8 cellular contexts compared by ENCODE assay signal in the genomic region with DNA sequence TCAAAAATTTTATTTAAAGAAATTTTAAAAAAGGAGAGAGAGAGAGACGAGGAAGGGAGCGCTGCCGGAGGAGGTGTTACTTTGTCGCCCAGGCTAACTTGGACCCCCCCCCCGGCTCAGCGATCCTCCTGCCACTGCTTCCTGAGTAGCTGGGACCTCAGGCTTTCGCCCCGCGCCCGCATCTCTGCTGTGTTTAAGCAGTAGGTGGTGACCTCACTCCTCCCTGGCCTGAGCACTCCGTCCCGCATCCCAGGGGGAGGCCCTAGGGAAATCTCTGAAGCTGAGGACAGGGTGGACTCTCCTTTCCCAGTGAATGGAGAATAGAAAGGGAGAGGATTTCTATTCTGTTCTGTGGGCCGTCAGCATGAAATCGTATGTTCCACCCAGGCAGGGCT. TPM values are rescaled to one million over a fixed set of nuclear protein-coding genes. Genes with fewer than 3 reads are reported as not detected.
DNase-seq lines count a peak whose midpoint lies in the region; ATAC-seq and TF ChIP-seq lines count a peak whose summit lies in the region.

No MANE protein-coding gene starts in this region.

- peak overlapping the region; percentile 74 for H3K56ac ChIP-seq in mesendoderm (ENCODE audit: low read length)

- no peak overlapping the region for H4K8ac ChIP-seq in mesendoderm (ENCODE audit: low read depth, low read length)

- H3K4ac ChIP-seq in mesendoderm (ENCODE audit: low read depth, low read length) = no peak overlapping the region

- no CpG with 5 or more reads among the region's 14 CpGs for WGBS in mesendoderm (ENCODE audit: extremely low coverage, insufficient coverage, low lambda C conversion rate)

- peak; percentile 10 for ATAC-seq in HG02938 (IDR thresholded peaks at IDR 0.05; ENCODE audit: unreplicated experiment)

- H3K23ac ChIP-seq in mesendoderm (ENCODE audit: low read length) = no peak overlapping the region

- no peak overlapping the region for H3K18ac ChIP-seq in mesendoderm (ENCODE audit: low read length)

- H3K9me3 ChIP-seq in stomach smooth muscle (ENCODE audit: control insufficient read depth in 2 of 2, low read length in 2 of 2) = peaks cover 0 to 4% of the 10 kb centered on the region in 2 donors

- no peak overlapping the region for H2BK5ac ChIP-seq in mesendoderm (ENCODE audit: low read length)

- no peaks in the 10 kb centered on the region for H3K79me1 ChIP-seq in mesendoderm (ENCODE audit: low read length)

- no peak overlapping the region for H2BK120ac ChIP-seq in mesendoderm (ENCODE audit: low read depth, low read length)

- no peaks in the 10 kb centered on the region for H3K79me2 ChIP-seq in mesendoderm (ENCODE audit: control insufficient read depth, insufficient read depth, low read length)

- H3K9ac ChIP-seq in mesendoderm (ENCODE audit: low read length) (peak overlapping the region; percentile 68), stomach smooth muscle (ENCODE audit: low read length in 2 of 2) (peak overlapping the region; percentile 60 to 69)

- peak overlapping the region; percentile 66 for H3K4me2 ChIP-seq in mesendoderm (ENCODE audit: low read length)

- H3K27ac ChIP-seq in VCaP (peak overlapping the region; percentile 78), mesendoderm (ENCODE audit: low read depth, low read length) (peak overlapping the region; percentile 48), stomach smooth muscle (ENCODE audit: low read length) (no peak overlapping the region)

- peak overlapping the region; percentile 20 for H3K4me3 ChIP-seq in mesendoderm (ENCODE audit: low read length)
- H3K4me3 ChIP-seq in stomach smooth muscle (ENCODE audit: low read length in 2 of 2) = peak overlapping the region; percentile 79 to 94

- no peak overlapping the region for H2AK5ac ChIP-seq in mesendoderm (ENCODE audit: low read length)

- DNase-seq in COLO668 (lab: John Stamatoyannopoulos, UW; ENCODE audit: unreplicated experiment) = peak; percentile 57
- peak; percentile 75 for DNase-seq in ecto neural progenitor cell (ENCODE audit: low spot score)
- DNase-seq in mesendoderm = peak; percentile 85
- no peak for DNase-seq in GM19238 (ENCODE audit: insufficient read length, low spot score)
- DNase-seq in NCI-H2081 treated with DMSO at 0.1 percent for 48 hours (lab: John Stamatoyannopoulos, UW) = no peak

- no peaks in the 10 kb centered on the region for H3K27me3 ChIP-seq in mesendoderm (ENCODE audit: insufficient read depth, low read length, poor library complexity)
- H3K27me3 ChIP-seq in stomach smooth muscle (ENCODE audit: control insufficient read depth in 1 of 2, insufficient read depth in 2 of 2, low read length in 2 of 2) = no peaks in the 10 kb centered on the region

- no peak for TF ChIP-seq CTCF in VCaP (conservative IDR thresholded peaks at IDR 0.05)

- H3K4me1 ChIP-seq in mesendoderm (ENCODE audit: control insufficient read depth, low read depth, low read length) (no peaks in the 10 kb centered on the region), stomach smooth muscle (ENCODE audit: control insufficient read depth, insufficient read depth, low read length) (peaks cover 6% of the 10 kb centered on the region)

- H4K5ac ChIP-seq in mesendoderm (ENCODE audit: low read length) = no peak overlapping the region

- H3K36me3 ChIP-seq in mesendoderm (ENCODE audit: control insufficient read depth, insufficient read depth, low read length) (no peaks in the 10 kb centered on the region), stomach smooth muscle (ENCODE audit: control insufficient read depth in 2 of 2, insufficient read depth in 2 of 2, low read length in 2 of 2) (no peaks in the 10 kb centered on the region)

- H2BK15ac ChIP-seq in mesendoderm (replicated peaks; ENCODE audit: low read depth) = no peak overlapping the region

RNA-seq across cellular contexts. Expression of a gene that starts 0.5 kb away (rescaled TPM):
- polyA plus RNA-seq in mesendoderm (2013, experiment 1 of 2) = 8.2 TPM
- 7.9 TPM for polyA plus RNA-seq in mesendoderm (2013, experiment 2 of 2)

RNA-seq across cellular contexts. Expression of a gene that starts 32.4 kb away (rescaled TPM):
- polyA plus RNA-seq in mesendoderm (2013, experiment 1 of 2) = 13.2 TPM
- polyA plus RNA-seq in mesendoderm (2013, experiment 2 of 2) = 12.1 TPM

Comparison
In these comparisons a context has a peak if more than half of its experiments do, and no peak if none do; other contexts are left out.
1. DNase-seq: peak in COLO668 (single experiment), ecto neural progenitor cell (single experiment) and mesendoderm (single experiment); none in GM19238 (single experiment) and NCI-H2081 treated with DMSO at 0.1 percent for 48 hours (single experiment).